ENCODE assay signal across 10 cellular contexts in genomic region chr15:35308802-35309201, GRCh38.
DNase-seq lines count a peak whose midpoint lies in the region; ATAC-seq and TF ChIP-seq lines count a peak whose summit lies in the region.
"Had no signal": no experiment of that assay in that cellular context is flagged by ENCODE, and none has a peak within 500 bp of the region (broad histone marks: within the 10 kb centered on the region; RNA-seq: fewer than 3 reads in every experiment).

No MANE protein-coding gene starts in this region.

- no peak overlapping the region for H3K9ac ChIP-seq in PC-3 (ENCODE audit: low read length)

- intact Hi-C loops in Caco-2 (cut with micrococcal nuclease; ENCODE audit: unreplicated experiment) (loop anchor here (5.0 kb wide), 1 partner anchor 133 kb away; no protein-coding TSS in a partner anchor), PC-3 (cut with micrococcal nuclease) (loop anchor here (2.0 to 5.0 kb wide), 2 partner anchors 42 to 133 kb away; no protein-coding TSS in a partner anchor)

- no TSS peak for BruUV-seq in Caco-2 (replicated peaks; lab: Mats Ljungman, UMichigan)
- no TSS peak for BruUV-seq in PC-3 (replicated peaks; lab: Mats Ljungman, UMichigan)

- CTCF ChIA-PET in Caco-2 (lab: Charles Lee): interaction anchor here (1.2 to 1.4 kb wide), 2 partner anchors 20 to 136 kb away, joined by 7 read pairs; no protein-coding TSS in a partner anchor
- CTCF ChIA-PET in PC-3 (lab: Charles Lee): interaction anchor here (0.7 to 1.0 kb wide), 2 partner anchors 20 to 231 kb away, joined by 3 to 4 read pairs; no protein-coding TSS in a partner anchor

- no peaks in the 10 kb centered on the region for H3K9me3 Mint-ChIP-seq in Caco-2 (ENCODE audit: unreplicated experiment)

- H3K27ac Mint-ChIP-seq in Caco-2 (ENCODE audit: unreplicated experiment): peak overlapping the region; percentile 19

- DNase-seq in Caco-2: peak in 1 of 2 experiments; percentile 3
- DNase-seq in PC-3: peak; percentile 65
- DNase-seq in fibroblast of the aortic adventitia (ENCODE audit: low read depth): peak; percentile 94
- peak; percentile 92 for DNase-seq in non-pigmented ciliary epithelial cell (ENCODE audit: low read depth)
- DNase-seq in effector CD8-positive, alpha-beta T cell (lab: John Stamatoyannopoulos, UW): no peak
- DNase-seq: NCI-H748 treated with DMSO at 0.1 percent for 48 hours had no signal

- H3K4me1 Mint-ChIP-seq in Caco-2 (ENCODE audit: low read depth, unreplicated experiment): peaks cover 23% of the 10 kb centered on the region

- H3K27me3 ChIP-seq in Caco-2 (replicated peaks; ENCODE audit: control insufficient read depth, insufficient read depth, low read length) (no peaks in the 10 kb centered on the region), PC-3 (ENCODE audit: low read length) (no peaks in the 10 kb centered on the region)
- H3K27me3 ChIP-seq: adrenal gland had no signal

- no peak overlapping the region for H3K4me3 Mint-ChIP-seq in Caco-2 (ENCODE audit: unreplicated experiment)

- no peaks in the 10 kb centered on the region for H3K79me2 ChIP-seq in PC-3 (ENCODE audit: low read length)

- TF ChIP-seq CTCF in Caco-2 (IDR thresholded peaks at IDR 0.05; ENCODE audit: insufficient read depth in 1 of 2, low read depth in 1 of 2, low read length in 1 of 2, severe bottlenecking in 1 of 2, unreplicated experiment in 1 of 2) (no peak), PC-3 (conservative IDR thresholded peaks at IDR 0.05; ENCODE audit: low read depth, low read length) (no peak), fibroblast of the aortic adventitia (IDR thresholded peaks at IDR 0.05; ENCODE audit: insufficient read depth, low read length) (no peak)

- H2AFZ ChIP-seq in PC-3 (ENCODE audit: low read length): no peak overlapping the region

- peak overlapping the region; percentile 34; the same call in 1 of the 2 replicates for H3K4me2 ChIP-seq in PC-3 (ENCODE audit: low read length)

- no peaks in the 10 kb centered on the region for H4K20me1 ChIP-seq in PC-3 (ENCODE audit: low read length)

- POLR2A ChIA-PET in Caco-2 (lab: Charles Lee) (no interaction called here), PC-3 (lab: Charles Lee; ENCODE audit: unreplicated experiment) (no interaction called here)

- no peaks in the 10 kb centered on the region for H3F3A ChIP-seq in PC-3 (ENCODE audit: low read length, unreplicated experiment)

- H3K4me3 ChIP-seq in Caco-2 (ENCODE audit: low read depth, low read length) (no peak overlapping the region), PC-3 (ENCODE audit: low read length) (no peak overlapping the region), fibroblast of the aortic adventitia (ENCODE audit: low read depth, low read length) (no peak overlapping the region)
- H3K4me3 ChIP-seq: adrenal gland had no signal

- H3K27me3 Mint-ChIP-seq in Caco-2 (ENCODE audit: insufficient read depth, unreplicated experiment): no peaks in the 10 kb centered on the region

- H3K36me3 Mint-ChIP-seq in Caco-2 (ENCODE audit: insufficient read depth, unreplicated experiment): no peaks in the 10 kb centered on the region

- no peaks in the 10 kb centered on the region for H3K36me3 ChIP-seq in Caco-2 (ENCODE audit: control insufficient read depth, insufficient read depth, low read length)
- no peaks in the 10 kb centered on the region for H3K36me3 ChIP-seq in PC-3 (ENCODE audit: low read depth, low read length)
- H3K36me3 ChIP-seq: adrenal gland had no signal

- H3K27ac ChIP-seq in PC-3 (ENCODE audit: low read length): peak overlapping the region; percentile 18; the same call in 1 of the 2 replicates

- no peaks in the 10 kb centered on the region for H3K9me2 ChIP-seq in PC-3 (replicated peaks; ENCODE audit: low read length)

- peak; percentile 64 for ATAC-seq in PC-3
- no peak for ATAC-seq in HG02840 (IDR thresholded peaks at IDR 0.05; ENCODE audit: low FRiP score, unreplicated experiment)
- ATAC-seq in GM18858 (IDR thresholded peaks at IDR 0.05; ENCODE audit: unreplicated experiment): no peak
- ATAC-seq in GM19023 (IDR thresholded peaks at IDR 0.05; ENCODE audit: unreplicated experiment): no peak

- peaks cover 36% of the 10 kb centered on the region for H3K4me1 ChIP-seq in Caco-2
- peaks cover 35% of the 10 kb centered on the region for H3K4me1 ChIP-seq in PC-3 (ENCODE audit: insufficient read depth, low read length)

- H3K9me3 ChIP-seq in Caco-2 (no peaks in the 10 kb centered on the region), PC-3 (ENCODE audit: low read length) (no peaks in the 10 kb centered on the region)
- H3K9me3 ChIP-seq: adrenal gland had no signal
